Comparison of ENCODE assay signal across 12 cellular contexts in the genomic region with DNA sequence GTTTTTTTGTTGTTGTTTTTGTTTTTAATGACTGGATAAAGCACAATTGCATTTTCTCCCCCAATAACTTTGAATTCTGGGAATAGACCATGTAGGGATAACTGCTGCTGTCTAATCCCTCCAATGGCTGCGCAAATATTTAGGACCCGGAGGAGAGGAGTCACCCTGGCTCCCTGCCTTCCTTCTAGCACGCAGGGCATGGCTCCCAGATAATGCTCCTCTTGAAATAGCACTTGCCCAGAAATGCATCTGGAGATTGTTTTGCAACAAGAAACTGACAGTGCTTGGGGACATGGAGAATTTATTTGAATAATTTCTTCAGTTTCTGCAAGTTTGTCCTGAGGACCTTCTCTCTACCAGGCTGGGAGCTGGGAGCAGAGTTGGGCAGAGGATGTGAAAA.
A peak's percentile ranks its signal among the peaks of the same experiment; 100 is the strongest.
DNase-seq lines count a peak whose midpoint lies in the region; ATAC-seq, FAIRE-seq and TF ChIP-seq lines count a peak whose summit lies in the region.
"Had no signal": no experiment of that assay in that cellular context is flagged by ENCODE, and none has a peak within 500 bp of the region (broad histone marks: within the 10 kb centered on the region; RNA-seq: fewer than 3 reads in every experiment).

No MANE protein-coding gene starts in this region.

- H3K9ac ChIP-seq in liver (ENCODE audit: low read depth in 1 of 2, low read length in 2 of 2) (no peak overlapping the region), HepG2 (ENCODE audit: insufficient read depth, low read depth, low read length) (no peak overlapping the region)

- CTCF ChIA-PET in HepG2 (lab: Yijun Ruan, JAX; ENCODE audit: low intra/inter-chr PET ratio, low total read pairs) = no interaction called here

- no peaks in the 10 kb centered on the region for H4K20me1 ChIP-seq in HepG2 (ENCODE audit: insufficient read depth, low read length)

- ATAC-seq in HepG2 = no peak

- H3K4me3 ChIP-seq in liver (ENCODE audit: low read depth in 1 of 3, low read length in 3 of 3) (no peak overlapping the region), HepG2 (replicated peaks in 1 of 3; ENCODE audit: insufficient read depth in 1 of 3, low read depth in 2 of 3, low read length in 3 of 3) (no peak overlapping the region)

- H3K9me3 Mint-ChIP-seq in glutamatergic neuron (ENCODE audit: unreplicated experiment) (no peaks in the 10 kb centered on the region), osteocyte (ENCODE audit: unreplicated experiment) (no peaks in the 10 kb centered on the region)
- H3K9me3 Mint-ChIP-seq: activated CD4-positive, alpha-beta memory T cell treated with anti-CD3 and anti-CD28 coated beads for 36 hours had no signal

- TF ChIP-seq RAD21 in liver (IDR thresholded peaks at IDR 0.05) = no peak
- TF ChIP-seq RAD21 in HepG2 (CRISPR knock-in tag; IDR thresholded peaks at IDR 0.05) = no peak

- POLR2A ChIA-PET in HepG2 (lab: Yijun Ruan, JAX) = no interaction called here

- intact Hi-C loops in HepG2 (cut with micrococcal nuclease; ENCODE audit: unreplicated experiment) = no loop called here

- TF ChIP-seq CTCF in liver (IDR thresholded peaks at IDR 0.05; ENCODE audit: low read depth, low read length, missing input control) = no peak
- TF ChIP-seq CTCF in HepG2 (CRISPR knock-in tag; IDR thresholded peaks at IDR 0.05) = no peak
- no peak for TF ChIP-seq CTCF in glutamatergic neuron (IDR thresholded peaks at IDR 0.05; ENCODE audit: partially characterized antibody, unreplicated experiment)
- no peak for TF ChIP-seq CTCF in osteocyte (IDR thresholded peaks at IDR 0.05)

- DNase-seq in HepG2 (ENCODE audit: low spot score) = no peak
- DNase-seq in glutamatergic neuron = no peak
- no peak for DNase-seq in osteocyte (ENCODE audit: extremely low spot score, unreplicated experiment)
- no peak for DNase-seq in MV-4-11 (lab: John Stamatoyannopoulos, UW)
- no peak for DNase-seq in T-helper 1 cell
- no peak for DNase-seq in RPMI8226
- DNase-seq in iPS-NIHi11 (ENCODE audit: low spot score) = no peak
- DNase-seq: activated CD4-positive, alpha-beta memory T cell treated with anti-CD3 and anti-CD28 coated beads for 36 hours; kidney glomerular epithelial cell; stimulated activated CD4-positive, alpha-beta T cell treated with anti-CD3 and anti-CD28 coated beads, Interleukin-1b, Interleukin-23, amount 100 ng/mL, for 48 hours had no signal

- H3K4me3 Mint-ChIP-seq in glutamatergic neuron (ENCODE audit: unreplicated experiment) (peak overlapping the region; percentile 23), osteocyte (ENCODE audit: unreplicated experiment) (no peak overlapping the region)
- H3K4me3 Mint-ChIP-seq: activated CD4-positive, alpha-beta memory T cell treated with anti-CD3 and anti-CD28 coated beads for 36 hours had no signal

- H2AFZ ChIP-seq in HepG2 (ENCODE audit: low read length) = no peak overlapping the region

- TF ChIP-seq EP300 in HepG2 (IDR thresholded peaks at IDR 0.05; ENCODE audit: low read depth in 2 of 2, low read length in 2 of 2) (no peak), HepG2 (CRISPR knock-in tag; IDR thresholded peaks at IDR 0.05; ENCODE audit: borderline replicate concordance) (no peak)

- no TSS peak for BruUV-seq in HepG2 (replicated peaks; lab: Mats Ljungman, UMichigan)

- H3K79me2 ChIP-seq in HepG2 (ENCODE audit: insufficient read depth, low read length) = no peaks in the 10 kb centered on the region

- no peak for TF ChIP-seq POLR2A in HepG2 (IDR thresholded peaks at IDR 0.05; ENCODE audit: insufficient read depth in 1 of 2, low read depth in 2 of 2, low read length in 2 of 2)

- no peaks in the 10 kb centered on the region for H3K36me3 Mint-ChIP-seq in glutamatergic neuron (ENCODE audit: unreplicated experiment)
- H3K36me3 Mint-ChIP-seq in osteocyte (ENCODE audit: unreplicated experiment) = peaks cover 9% of the 10 kb centered on the region

- H3K4me2 ChIP-seq in HepG2 (ENCODE audit: low read depth, low read length) = no peak overlapping the region

- peaks cover 0 to 2% (median 0%) of the 10 kb centered on the region in 4 donors for H3K36me3 ChIP-seq in liver (ENCODE audit: control insufficient read depth in 4 of 4, insufficient read depth in 3 of 4, low read depth in 1 of 4, low read length in 3 of 4)
- no peaks in the 10 kb centered on the region for H3K36me3 ChIP-seq in HepG2 (replicated peaks in 1 of 2; ENCODE audit: control insufficient read depth in 1 of 2, insufficient read depth in 2 of 2, low read length in 2 of 2)

- no peaks in the 10 kb centered on the region for H3K27me3 ChIP-seq in liver (ENCODE audit: control insufficient read depth in 4 of 4, insufficient read depth in 4 of 4, low read length in 3 of 4)
- H3K27me3 ChIP-seq in HepG2 (ENCODE audit: control insufficient read depth in 1 of 2, insufficient read depth in 2 of 2, low read length in 2 of 2) = peaks cover 0 to 25% of the 10 kb centered on the region in 2 experiments; a peak in 3 of 5 replicates

- in situ Hi-C loops in HepG2 (cut with HindIII; ENCODE audit: extremely low pct_ligation_motif_present, low pct_unique_long_range_greater_than_20kb) = no loop called here

- H3K4me1 ChIP-seq in liver (ENCODE audit: control insufficient read depth in 4 of 4, insufficient read depth in 4 of 4, low read length in 3 of 4) (peaks cover 2 to 10% (median 5%) of the 10 kb centered on the region in 4 donors), HepG2 (ENCODE audit: insufficient read depth, low read length) (0 out of 2 replicates have a peak, but pooled peaks cover 3% of the 10 kb centered on the region)

- no peak for FAIRE-seq in HepG2 (lab: Jason Lieb, UNC)
- FAIRE-seq: colon had no signal

- peak overlapping the region; percentile 10 to 32 for H3K27ac ChIP-seq in liver (ENCODE audit: low read depth in 1 of 2, low read length in 2 of 2)
- no peak overlapping the region for H3K27ac ChIP-seq in HepG2 (ENCODE audit: extremely low read length, insufficient read depth, low read length)

- H3K27me3 Mint-ChIP-seq in glutamatergic neuron (ENCODE audit: unreplicated experiment) (peaks cover 6% of the 10 kb centered on the region), osteocyte (ENCODE audit: unreplicated experiment) (no peaks in the 10 kb centered on the region)
- H3K27me3 Mint-ChIP-seq: activated CD4-positive, alpha-beta memory T cell treated with anti-CD3 and anti-CD28 coated beads for 36 hours had no signal

- H3K4me1 Mint-ChIP-seq in glutamatergic neuron (ENCODE audit: low read depth, unreplicated experiment) (peaks cover 35% of the 10 kb centered on the region), osteocyte (ENCODE audit: unreplicated experiment) (peaks cover 67% of the 10 kb centered on the region)

- H3K27ac Mint-ChIP-seq in glutamatergic neuron (ENCODE audit: unreplicated experiment) (peak overlapping the region; percentile 92), osteocyte (ENCODE audit: unreplicated experiment) (peak overlapping the region; percentile 69)
- H3K27ac Mint-ChIP-seq: activated CD4-positive, alpha-beta memory T cell treated with anti-CD3 and anti-CD28 coated beads for 36 hours had no signal

- 83% methylated on average over 3 of the region's 3 CpGs for WGBS in liver
- WGBS in HepG2 (ENCODE audit: low lambda C conversion rate) = 63% methylated on average over 3 of the region's 3 CpGs

- no peaks in the 10 kb centered on the region for H3K9me3 ChIP-seq in liver (ENCODE audit: control insufficient read depth in 4 of 4, low read length in 3 of 4)
- H3K9me3 ChIP-seq in HepG2 (ENCODE audit: low read length) = no peaks in the 10 kb centered on the region

TF ChIP-seq in liver, 16 proteins besides CTCF, POLR2A, EP300 and RAD21 (continues in another document):
- TF ChIP-seq JUND (IDR thresholded peaks at IDR 0.05) = no peak
- TF ChIP-seq NR2F2 (IDR thresholded peaks at IDR 0.05) = peak; percentile 56
- no peak for TF ChIP-seq HNF4A (conservative IDR thresholded peaks at IDR 0.05)
- TF ChIP-seq, protein P1, sequence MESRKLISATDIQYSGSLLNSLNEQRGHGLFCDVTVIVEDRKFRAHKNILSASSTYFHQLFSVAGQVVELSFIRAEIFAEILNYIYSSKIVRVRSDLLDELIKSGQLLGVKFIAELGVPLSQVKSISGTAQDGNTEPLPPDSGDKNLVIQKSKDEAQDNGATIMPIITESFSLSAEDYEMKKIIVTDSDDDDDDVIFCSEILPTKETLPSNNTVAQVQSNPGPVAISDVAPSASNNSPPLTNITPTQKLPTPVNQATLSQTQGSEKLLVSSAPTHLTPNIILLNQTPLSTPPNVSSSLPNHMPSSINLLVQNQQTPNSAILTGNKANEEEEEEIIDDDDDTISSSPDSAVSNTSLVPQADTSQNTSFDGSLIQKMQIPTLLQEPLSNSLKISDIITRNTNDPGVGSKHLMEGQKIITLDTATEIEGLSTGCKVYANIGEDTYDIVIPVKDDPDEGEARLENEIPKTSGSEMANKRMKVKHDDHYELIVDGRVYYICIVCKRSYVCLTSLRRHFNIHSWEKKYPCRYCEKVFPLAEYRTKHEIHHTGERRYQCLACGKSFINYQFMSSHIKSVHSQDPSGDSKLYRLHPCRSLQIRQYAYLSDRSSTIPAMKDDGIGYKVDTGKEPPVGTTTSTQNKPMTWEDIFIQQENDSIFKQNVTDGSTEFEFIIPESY (IDR thresholded peaks at IDR 0.05) = no peak

TF ChIP-seq in HepG2, 621 proteins besides CTCF, POLR2A, EP300 and RAD21:
- TF ChIP-seq SP140L (CRISPR knock-in tag; IDR thresholded peaks at IDR 0.05; ENCODE audit: borderline replicate concordance) = no peak
- no peak for TF ChIP-seq ZNF570 (CRISPR knock-in tag; IDR thresholded peaks at IDR 0.05; ENCODE audit: borderline replicate concordance)
- TF ChIP-seq, protein P2, sequence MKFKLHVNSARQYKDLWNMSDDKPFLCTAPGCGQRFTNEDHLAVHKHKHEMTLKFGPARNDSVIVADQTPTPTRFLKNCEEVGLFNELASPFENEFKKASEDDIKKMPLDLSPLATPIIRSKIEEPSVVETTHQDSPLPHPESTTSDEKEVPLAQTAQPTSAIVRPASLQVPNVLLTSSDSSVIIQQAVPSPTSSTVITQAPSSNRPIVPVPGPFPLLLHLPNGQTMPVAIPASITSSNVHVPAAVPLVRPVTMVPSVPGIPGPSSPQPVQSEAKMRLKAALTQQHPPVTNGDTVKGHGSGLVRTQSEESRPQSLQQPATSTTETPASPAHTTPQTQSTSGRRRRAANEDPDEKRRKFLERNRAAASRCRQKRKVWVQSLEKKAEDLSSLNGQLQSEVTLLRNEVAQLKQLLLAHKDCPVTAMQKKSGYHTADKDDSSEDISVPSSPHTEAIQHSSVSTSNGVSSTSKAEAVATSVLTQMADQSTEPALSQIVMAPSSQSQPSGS (CRISPR knock-in tag; IDR thresholded peaks at IDR 0.05) = no peak
- TF ChIP-seq ZNF44 (CRISPR knock-in tag; IDR thresholded peaks at IDR 0.05) = no peak
